ENCODE assay signal across 13 cellular contexts in genomic region chr1:228228601-228229074, GRCh38. TPM values are rescaled to one million over a fixed set of nuclear protein-coding genes. Genes with fewer than 3 reads are reported as not detected.
DNase-seq lines count a peak whose midpoint lies in the region; TF ChIP-seq lines count a peak whose summit lies in the region.
"Had no signal": no experiment of that assay in that cellular context is flagged by ENCODE, and none has a peak within 500 bp of the region (broad histone marks: within the 10 kb centered on the region; RNA-seq: fewer than 3 reads in every experiment).

No MANE protein-coding gene starts in this region.

- H3K4me3 ChIP-seq in colonic mucosa (no peak overlapping the region), trophoblast cell (ENCODE audit: low read depth, low read length) (no peak overlapping the region)

- no peaks in the 10 kb centered on the region for H3K4me1 Mint-ChIP-seq in osteocyte (ENCODE audit: unreplicated experiment)

- H3K4ac ChIP-seq in trophoblast cell (ENCODE audit: low read depth, low read length), result no peak overlapping the region

- H3K23ac ChIP-seq in trophoblast cell (ENCODE audit: low read length), result no peak overlapping the region

- WGBS in trophoblast cell (ENCODE audit: extremely low coverage, insufficient coverage, insufficient read length), result no CpG with 5 or more reads among the region's 5 CpGs

- H3K79me1 ChIP-seq in trophoblast cell (ENCODE audit: low read length), result no peaks in the 10 kb centered on the region

- H3K36me3 Mint-ChIP-seq in osteocyte (ENCODE audit: unreplicated experiment), result peaks cover 32% of the 10 kb centered on the region

- TF ChIP-seq CTCF in colonic mucosa (IDR thresholded peaks at IDR 0.05), result no peak
- TF ChIP-seq CTCF in osteocyte (IDR thresholded peaks at IDR 0.05), result no peak

- H3K27me3 ChIP-seq in colonic mucosa (no peaks in the 10 kb centered on the region), trophoblast cell (ENCODE audit: insufficient read depth, low read length) (no peaks in the 10 kb centered on the region)

- H3K27ac Mint-ChIP-seq in osteocyte (ENCODE audit: unreplicated experiment), result no peak overlapping the region
- H3K27ac Mint-ChIP-seq: activated CD8-positive, alpha-beta T cell treated with anti-CD3 and anti-CD28 coated beads, Interleukin-2, amount 10 ng/mL, durations not matched to agents 7 days and 5 days; stimulated activated naive CD8-positive, alpha-beta T cell treated with anti-CD3 and anti-CD28 coated beads, Interleukin-15, Interleukin-2, amounts not matched to agents 100 ng/mL and 50 ng/mL, for 24 hours had no signal

- no peak overlapping the region for H3K14ac ChIP-seq in trophoblast cell (ENCODE audit: low read length)

- no peak overlapping the region for H2BK5ac ChIP-seq in trophoblast cell (ENCODE audit: low read depth, low read length, poor library complexity)

- no peak overlapping the region for H3K18ac ChIP-seq in trophoblast cell (ENCODE audit: low read length)

- no peak overlapping the region for H2BK12ac ChIP-seq in trophoblast cell (ENCODE audit: low read length)

- H3K9ac ChIP-seq in colonic mucosa (ENCODE audit: low read depth in 2 of 2, low read length in 2 of 2) (no peak overlapping the region), trophoblast cell (ENCODE audit: low read length) (no peak overlapping the region)

- H4K8ac ChIP-seq in trophoblast cell (ENCODE audit: low read depth, low read length), result no peak overlapping the region

- H2BK120ac ChIP-seq in trophoblast cell (ENCODE audit: insufficient read depth, low read length, poor library complexity), result no peak overlapping the region

- DNase-seq in GM03348 (ENCODE audit: low spot score), result peak; percentile 52
- peak; percentile 65 to 89 for DNase-seq in NOMO-1 (lab: John Stamatoyannopoulos, UW; ENCODE audit: unreplicated experiment in 2 of 2)
- peak; percentile 9 for DNase-seq in colonic mucosa
- DNase-seq in trophoblast cell, result peak; percentile 38 to 82
- DNase-seq in ureter (ENCODE audit: low spot score), result no peak
- DNase-seq in osteocyte (ENCODE audit: extremely low spot score, unreplicated experiment), result no peak
- DNase-seq in activated gamma-delta T cell (lab: John Stamatoyannopoulos, UW), result no peak
- no peak for DNase-seq in activated CD8-positive, alpha-beta memory T cell treated with anti-CD3 and anti-CD28 coated beads, Interleukin-2, amount 50 U/mL, for 4 hours
- DNase-seq: activated CD8-positive, alpha-beta T cell treated with anti-CD3 and anti-CD28 coated beads, Interleukin-2, amount 10 ng/mL, durations not matched to agents 7 days and 5 days; DMS53; NCI-H1694; SHP77 treated with DMSO at 0.1 percent for 48 hours had no signal

- H4K91ac ChIP-seq in trophoblast cell (ENCODE audit: low read depth, low read length), result no peak overlapping the region

- no peaks in the 10 kb centered on the region for H3K27me3 Mint-ChIP-seq in osteocyte (ENCODE audit: unreplicated experiment)
- H3K27me3 Mint-ChIP-seq: stimulated activated naive CD8-positive, alpha-beta T cell treated with anti-CD3 and anti-CD28 coated beads, Interleukin-15, Interleukin-2, amounts not matched to agents 100 ng/mL and 50 ng/mL, for 24 hours had no signal

- H3K4me2 ChIP-seq in trophoblast cell (ENCODE audit: low read length), result no peak overlapping the region

- no peaks in the 10 kb centered on the region for H3K79me2 ChIP-seq in trophoblast cell (ENCODE audit: control insufficient read depth, insufficient read depth, low read length, poor library complexity)

- H2AFZ ChIP-seq in trophoblast cell (ENCODE audit: insufficient read depth, low read length, poor library complexity), result no peak overlapping the region

- H3K4me1 ChIP-seq in colonic mucosa (no peaks in the 10 kb centered on the region), trophoblast cell (ENCODE audit: control insufficient read depth in 1 of 2, insufficient read depth in 2 of 2, low read length in 2 of 2) (no peaks in the 10 kb centered on the region)

- no peak overlapping the region for H4K12ac ChIP-seq in trophoblast cell (ENCODE audit: low read depth, low read length)

- H3K27ac ChIP-seq in colonic mucosa (no peak overlapping the region), trophoblast cell (ENCODE audit: low read depth, low read length) (no peak overlapping the region)

- H3K36me3 ChIP-seq in colonic mucosa (no peaks in the 10 kb centered on the region), trophoblast cell (ENCODE audit: control insufficient read depth in 1 of 2, insufficient read depth in 2 of 2, low read length in 2 of 2) (peaks cover 18 to 24% of the 10 kb centered on the region in 2 experiments)

- H3K9me3 Mint-ChIP-seq in osteocyte (ENCODE audit: unreplicated experiment), result peaks cover 10% of the 10 kb centered on the region

- no peak overlapping the region for H3K4me3 Mint-ChIP-seq in osteocyte (ENCODE audit: unreplicated experiment)
- H3K4me3 Mint-ChIP-seq: activated CD8-positive, alpha-beta T cell treated with anti-CD3 and anti-CD28 coated beads, Interleukin-2, amount 10 ng/mL, durations not matched to agents 7 days and 5 days; stimulated activated naive CD8-positive, alpha-beta T cell treated with anti-CD3 and anti-CD28 coated beads, Interleukin-15, Interleukin-2, amounts not matched to agents 100 ng/mL and 50 ng/mL, for 24 hours had no signal

- H3K9me3 ChIP-seq in colonic mucosa, result no peaks in the 10 kb centered on the region
- peaks cover 11% of the 10 kb centered on the region for H3K9me3 ChIP-seq in trophoblast cell (ENCODE audit: insufficient read depth, low read depth, low read length)

- intact Hi-C loops in colonic mucosa (cut with DNase I), result no loop called here

- H2AK5ac ChIP-seq in trophoblast cell (ENCODE audit: low read length), result no peak overlapping the region

RNA-seq across cellular contexts. Expression of gene OBSCN, which starts 20.8 kb away (rescaled TPM):
- total RNA-seq in colonic mucosa, result 1 to 10 TPM; 3.6 to 7.9 TPM
- polyA plus RNA-seq in trophoblast cell (2013), result 6.4 and 7.0 TPM in 2 replicates
- total RNA-seq in ureter, result 42.2 TPM
- 15.2 and 16.1 TPM in 2 replicates for total RNA-seq in osteocyte

Comparison
In these comparisons a context has a peak if more than half of its experiments do, and no peak if none do; other contexts are left out.
1. DNase-seq: peak in GM03348 (single experiment), NOMO-1 (2 of 2), colonic mucosa (single experiment) and trophoblast cell (2 of 2); none in ureter (single experiment), osteocyte (single experiment), activated gamma-delta T cell (single experiment) and activated CD8-positive, alpha-beta memory T cell treated with anti-CD3 and anti-CD28 coated beads, Interleukin-2, amount 50 U/mL, for 4 hours (single experiment).